Comparison of ENCODE assay signal across 29 cellular contexts in the genomic region with DNA sequence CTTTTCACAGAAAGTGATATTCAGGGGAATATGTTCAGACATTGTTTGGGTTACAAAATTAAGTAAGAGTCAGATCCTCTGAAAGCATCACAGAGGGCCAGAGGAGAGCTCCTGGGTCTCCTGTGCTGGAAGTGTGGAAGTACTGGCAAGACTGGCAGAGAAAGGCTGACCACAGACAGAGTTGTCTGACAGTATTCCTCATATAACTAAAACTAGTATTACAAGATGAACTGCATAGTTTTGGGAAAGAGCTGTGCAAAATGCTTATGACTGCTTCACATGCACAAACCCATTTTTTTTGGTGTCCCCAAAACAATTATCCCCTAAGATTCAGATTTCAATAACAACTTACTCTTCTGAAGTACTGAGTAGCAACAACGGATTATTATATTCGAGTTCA. TPM values are rescaled to one million over a fixed set of nuclear protein-coding genes. Genes with fewer than 3 reads are reported as not detected.
DNase-seq lines count a peak whose midpoint lies in the region; ATAC-seq, FAIRE-seq and TF ChIP-seq lines count a peak whose summit lies in the region.
"Had no signal": no experiment of that assay in that cellular context is flagged by ENCODE, and none has a peak within 500 bp of the region (broad histone marks: within the 10 kb centered on the region; RNA-seq: fewer than 3 reads in every experiment).

No MANE protein-coding gene starts in this region.

- peaks cover 100% of the 10 kb centered on the region for H3K79me2 ChIP-seq in GM23338 (replicated peaks; ENCODE audit: insufficient read depth)

- H3K4me1 ChIP-seq in CD4-positive, CD25-positive, alpha-beta regulatory T cell (ENCODE audit: control insufficient read depth, insufficient read depth, low read length, poor library complexity, severe bottlenecking), result peaks cover 38% of the 10 kb centered on the region
- H3K4me1 ChIP-seq in naive thymus-derived CD4-positive, alpha-beta T cell (ENCODE audit: control insufficient read depth in 2 of 2, insufficient read depth in 2 of 2, low read length in 2 of 2), result peaks cover 18 to 28% of the 10 kb centered on the region in 2 donors
- H3K4me1 ChIP-seq in kidney (ENCODE audit: control insufficient read depth in 1 of 2, insufficient read depth in 1 of 2, low read depth in 1 of 2, low read length in 2 of 2) (peaks cover 3% of the 10 kb centered on the region in 2 donors), GM23338 (ENCODE audit: insufficient read depth) (no peaks in the 10 kb centered on the region)

- POLR2A ChIA-PET in naive thymus-derived CD4-positive, alpha-beta T cell (lab: Charles Lee), result no interaction called here

- intact Hi-C loops in naive thymus-derived CD4-positive, alpha-beta T cell (cut with micrococcal nuclease), result loop anchor here in 1 of 2 donors (2.0 kb wide), 1 partner anchor 26 kb away; no protein-coding TSS in a partner anchor
- intact Hi-C loops in kidney (cut with DNase I), result no loop called here

- no peaks in the 10 kb centered on the region for H3K27me3 ChIP-seq in CD4-positive, CD25-positive, alpha-beta regulatory T cell (ENCODE audit: control insufficient read depth, insufficient read depth, low read length)
- H3K27me3 ChIP-seq in naive thymus-derived CD4-positive, alpha-beta T cell (ENCODE audit: control insufficient read depth in 2 of 2, insufficient read depth in 2 of 2, low read length in 2 of 2), result no peaks in the 10 kb centered on the region
- no peaks in the 10 kb centered on the region for H3K27me3 ChIP-seq in GM23338 (ENCODE audit: insufficient read depth)
- H3K27me3 ChIP-seq: esophagus squamous epithelium, gastrocnemius medialis, hepatocyte, suprapubic skin had no signal

- H3K27ac ChIP-seq in CD4-positive, CD25-positive, alpha-beta regulatory T cell (ENCODE audit: insufficient read depth, low read length, poor library complexity, severe bottlenecking), result no peak overlapping the region
- H3K27ac ChIP-seq in naive thymus-derived CD4-positive, alpha-beta T cell (ENCODE audit: low read depth, low read length), result no peak overlapping the region
- no peak overlapping the region for H3K27ac ChIP-seq in kidney (ENCODE audit: low read depth in 2 of 2, low read length in 2 of 2)
- H3K27ac ChIP-seq in GM23338 (ENCODE audit: low read depth), result no peak overlapping the region
- H3K27ac ChIP-seq: coronary artery, gastrocnemius medialis, hepatocyte, suprapubic skin had no signal

- no peak for FAIRE-seq in kidney (lab: Jason Lieb, UNC)
- FAIRE-seq: HTR-8/SVneo had no signal

- peak overlapping the region; percentile 42 for H3K27ac Mint-ChIP-seq in activated T-cell treated with anti-CD3 and anti-CD28 coated beads, Interleukin-2, amount 50 U/mL, for 24 hours
- H3K27ac Mint-ChIP-seq in CD4-positive, CD25-positive, alpha-beta regulatory T cell, result peak overlapping the region in 2 of 3 donors; percentile 14 to 47
- H3K27ac Mint-ChIP-seq in central memory CD8-positive, alpha-beta T cell (ENCODE audit: low read depth), result peak overlapping the region; percentile 17
- H3K27ac Mint-ChIP-seq in naive thymus-derived CD4-positive, alpha-beta T cell, result peak overlapping the region in 1 of 9 donors; percentile 9
- no peak overlapping the region for H3K27ac Mint-ChIP-seq in GM23338
- H3K27ac Mint-ChIP-seq: activated CD8-positive, alpha-beta T cell treated with anti-CD3 and anti-CD28 coated beads for 36 hours; brain; CD4-positive, alpha-beta T cell; HFFc6; stimulated activated effector memory CD8-positive, alpha-beta T cell treated with anti-CD3 and anti-CD28 coated beads, Interleukin-12 subunit alpha, Interleukin-12 subunit beta, amount 100 ng/mL, for 72 hours had no signal

- H3K36me3 ChIP-seq in CD4-positive, CD25-positive, alpha-beta regulatory T cell (ENCODE audit: control insufficient read depth, insufficient read depth, low read length), result peaks cover 11% of the 10 kb centered on the region
- no peaks in the 10 kb centered on the region for H3K36me3 ChIP-seq in naive thymus-derived CD4-positive, alpha-beta T cell (ENCODE audit: control insufficient read depth in 2 of 3, insufficient read depth in 3 of 3, low read length in 3 of 3)
- H3K36me3 ChIP-seq in kidney (ENCODE audit: control insufficient read depth in 1 of 2, insufficient read depth in 2 of 2, low read length in 2 of 2), result no peaks in the 10 kb centered on the region
- H3K36me3 ChIP-seq in GM23338 (ENCODE audit: insufficient read depth), result no peaks in the 10 kb centered on the region
- H3K36me3 ChIP-seq: gastrocnemius medialis, suprapubic skin had no signal

- DNase-seq in activated T-cell treated with anti-CD3 and anti-CD28 coated beads, Interleukin-2, amount 50 U/mL, for 24 hours, result no peak
- no peak for DNase-seq in activated T-cell treated with anti-CD3 and anti-CD28 coated beads, Interleukin-2, amount 50 U/mL, for 48 hours
- DNase-seq in CD4-positive, CD25-positive, alpha-beta regulatory T cell, result no peak
- no peak for DNase-seq in central memory CD8-positive, alpha-beta T cell (ENCODE audit: low spot score in 2 of 2)
- DNase-seq in naive thymus-derived CD4-positive, alpha-beta T cell, result no peak
- DNase-seq in kidney, result no peak
- no peak for DNase-seq in GM23338 (ENCODE audit: low spot score)
- DNase-seq: 8988T; activated CD4-positive, alpha-beta T cell treated with anti-CD3 and anti-CD28 coated beads for 1 hour; activated CD8-positive, alpha-beta T cell treated with anti-CD3 and anti-CD28 coated beads for 36 hours; CD4-positive, alpha-beta T cell; esophagus squamous epithelium; gastrocnemius medialis; GOT3; HFFc6; KBM-7; MM.1S; NCI-H2029; NCI-H524 treated with DMSO at 0.1 percent for 48 hours; stimulated activated CD4-positive, alpha-beta T cell treated with anti-CD3 and anti-CD28 coated beads, Interleukin-4, amount 100 ng/mL, for 24 hours had no signal

- H3K4me3 Mint-ChIP-seq in activated T-cell treated with anti-CD3 and anti-CD28 coated beads, Interleukin-2, amount 50 U/mL, for 24 hours, result no peak overlapping the region
- peak overlapping the region in 3 of 4 donors; percentile 16 to 41 (median 29) for H3K4me3 Mint-ChIP-seq in CD4-positive, CD25-positive, alpha-beta regulatory T cell
- H3K4me3 Mint-ChIP-seq in central memory CD8-positive, alpha-beta T cell, result no peak overlapping the region
- H3K4me3 Mint-ChIP-seq in naive thymus-derived CD4-positive, alpha-beta T cell, result peak overlapping the region in 6 of 10 donors; percentile 1 to 46 (median 17)
- no peak overlapping the region for H3K4me3 Mint-ChIP-seq in GM23338
- H3K4me3 Mint-ChIP-seq: activated CD8-positive, alpha-beta T cell treated with anti-CD3 and anti-CD28 coated beads for 36 hours; brain; HFFc6; nephron; stimulated activated effector memory CD8-positive, alpha-beta T cell treated with anti-CD3 and anti-CD28 coated beads, Interleukin-12 subunit alpha, Interleukin-12 subunit beta, amount 100 ng/mL, for 72 hours had no signal

- H3K9me3 Mint-ChIP-seq in activated T-cell treated with anti-CD3 and anti-CD28 coated beads, Interleukin-2, amount 50 U/mL, for 24 hours, result peaks cover 12% of the 10 kb centered on the region
- peaks cover 0 to 9% (median 2%) of the 10 kb centered on the region in 7 donors for H3K9me3 Mint-ChIP-seq in CD4-positive, CD25-positive, alpha-beta regulatory T cell
- no peaks in the 10 kb centered on the region for H3K9me3 Mint-ChIP-seq in central memory CD8-positive, alpha-beta T cell
- H3K9me3 Mint-ChIP-seq in naive thymus-derived CD4-positive, alpha-beta T cell, result peaks cover 0 to 9% (median 2%) of the 10 kb centered on the region in 11 donors
- H3K9me3 Mint-ChIP-seq in GM23338, result no peaks in the 10 kb centered on the region
- H3K9me3 Mint-ChIP-seq: CD4-positive, alpha-beta T cell had no signal

- H3K9me2 ChIP-seq in GM23338 (ENCODE audit: insufficient read depth), result no peaks in the 10 kb centered on the region

- H3K9ac ChIP-seq in kidney (ENCODE audit: low read length in 2 of 2), result no peak overlapping the region

- H3K9me3 ChIP-seq in CD4-positive, CD25-positive, alpha-beta regulatory T cell (ENCODE audit: control insufficient read depth in 2 of 2, low read length in 2 of 2), result peaks cover 0 to 8% of the 10 kb centered on the region in 2 experiments
- no peaks in the 10 kb centered on the region for H3K9me3 ChIP-seq in naive thymus-derived CD4-positive, alpha-beta T cell (ENCODE audit: control insufficient read depth in 2 of 3, low read length in 3 of 3)
- H3K9me3 ChIP-seq in kidney (ENCODE audit: control insufficient read depth in 1 of 2, low read length in 2 of 2), result no peaks in the 10 kb centered on the region

- H3K4me1 Mint-ChIP-seq in activated T-cell treated with anti-CD3 and anti-CD28 coated beads, Interleukin-2, amount 50 U/mL, for 24 hours (ENCODE audit: low read depth), result peaks cover 86% of the 10 kb centered on the region
- peaks cover 56 to 84% (median 65%) of the 10 kb centered on the region in 4 donors for H3K4me1 Mint-ChIP-seq in CD4-positive, CD25-positive, alpha-beta regulatory T cell
- H3K4me1 Mint-ChIP-seq in central memory CD8-positive, alpha-beta T cell, result peaks cover 77% of the 10 kb centered on the region
- peaks cover 51 to 95% (median 92%) of the 10 kb centered on the region in 7 donors for H3K4me1 Mint-ChIP-seq in naive thymus-derived CD4-positive, alpha-beta T cell
- H3K4me1 Mint-ChIP-seq in GM23338, result peaks cover 24% of the 10 kb centered on the region

- no peak overlapping the region for H3K4me3 ChIP-seq in CD4-positive, CD25-positive, alpha-beta regulatory T cell (ENCODE audit: low read depth, low read length)
- H3K4me3 ChIP-seq in naive thymus-derived CD4-positive, alpha-beta T cell (ENCODE audit: low read length), result no peak overlapping the region
- no peak overlapping the region for H3K4me3 ChIP-seq in kidney (ENCODE audit: low read length in 2 of 2)
- no peak overlapping the region for H3K4me3 ChIP-seq in GM23338
- H3K4me3 ChIP-seq: coronary artery, esophagus squamous epithelium, gastrocnemius medialis, hepatocyte, suprapubic skin had no signal

- no peak overlapping the region for H2AFZ ChIP-seq in GM23338
- H2AFZ ChIP-seq: hepatocyte had no signal

- no peaks in the 10 kb centered on the region for H3F3A ChIP-seq in GM23338 (replicated peaks; ENCODE audit: low read depth)

- CTCF ChIA-PET in naive thymus-derived CD4-positive, alpha-beta T cell (lab: Charles Lee), result interaction anchor here (1.3 kb wide), 1 partner anchor 64 kb away, joined by 3 read pairs; no protein-coding TSS in a partner anchor

- H3K36me3 Mint-ChIP-seq in activated T-cell treated with anti-CD3 and anti-CD28 coated beads, Interleukin-2, amount 50 U/mL, for 24 hours (ENCODE audit: low read depth), result peaks cover 28% of the 10 kb centered on the region
- H3K36me3 Mint-ChIP-seq in CD4-positive, CD25-positive, alpha-beta regulatory T cell, result peaks cover 14% of the 10 kb centered on the region
- H3K36me3 Mint-ChIP-seq in central memory CD8-positive, alpha-beta T cell (ENCODE audit: insufficient read depth), result peaks cover 3% of the 10 kb centered on the region
- peaks cover 5 to 30% (median 16%) of the 10 kb centered on the region in 5 donors for H3K36me3 Mint-ChIP-seq in naive thymus-derived CD4-positive, alpha-beta T cell
- peaks cover 6% of the 10 kb centered on the region; the same call in 2 of the 3 replicates for H3K36me3 Mint-ChIP-seq in GM23338 (ENCODE audit: low read depth)

- H4K20me1 ChIP-seq in GM23338 (replicated peaks; ENCODE audit: insufficient read depth), result peaks cover 60% of the 10 kb centered on the region

- H3K27me3 Mint-ChIP-seq in activated T-cell treated with anti-CD3 and anti-CD28 coated beads, Interleukin-2, amount 50 U/mL, for 24 hours, result no peaks in the 10 kb centered on the region
- H3K27me3 Mint-ChIP-seq in CD4-positive, CD25-positive, alpha-beta regulatory T cell, result no peaks in the 10 kb centered on the region
- no peaks in the 10 kb centered on the region for H3K27me3 Mint-ChIP-seq in central memory CD8-positive, alpha-beta T cell
- H3K27me3 Mint-ChIP-seq in naive thymus-derived CD4-positive, alpha-beta T cell, result no peaks in the 10 kb centered on the region
- peaks cover 4% of the 10 kb centered on the region for H3K27me3 Mint-ChIP-seq in GM23338 (ENCODE audit: insufficient read depth, low read depth, poor library complexity)
- H3K27me3 Mint-ChIP-seq: activated CD8-positive, alpha-beta T cell treated with anti-CD3 and anti-CD28 coated beads for 36 hours; brain; CD4-positive, alpha-beta T cell had no signal

- no peak for TF ChIP-seq CTCF in kidney (IDR thresholded peaks at IDR 0.05; ENCODE audit: borderline replicate concordance, extremely low read depth, insufficient read depth)
- TF ChIP-seq CTCF in GM23338 (conservative IDR thresholded peaks at IDR 0.05; ENCODE audit: low read depth in 2 of 2), result no peak

- H3K4me2 ChIP-seq in GM23338, result no peak overlapping the region

- no peak for ATAC-seq in CD4-positive, CD25-positive, alpha-beta regulatory T cell (ENCODE audit: low read depth in 2 of 2)
- ATAC-seq in central memory CD8-positive, alpha-beta T cell (replicated peaks; ENCODE audit: extremely low read depth, poor library complexity, severe bottlenecking), result no peak
- ATAC-seq in naive thymus-derived CD4-positive, alpha-beta T cell, result no peak
- no peak for ATAC-seq in HG02610 (IDR thresholded peaks at IDR 0.05; ENCODE audit: unreplicated experiment)
- no peak for ATAC-seq in GM23338
- ATAC-seq: activated CD8-positive, alpha-beta T cell treated with anti-CD3 and anti-CD28 coated beads for 36 hours; gastrocnemius medialis; Panc1; stimulated activated effector memory CD8-positive, alpha-beta T cell treated with anti-CD3 and anti-CD28 coated beads, Interleukin-12 subunit alpha, Interleukin-12 subunit beta, amount 100 ng/mL, for 72 hours had no signal

RNA-seq across cellular contexts. Expression of a gene that starts 35.2 kb away (rescaled TPM):
- 125 TPM for total RNA-seq in CD4-positive, CD25-positive, alpha-beta regulatory T cell
- polyA plus RNA-seq in CD4-positive, CD25-positive, alpha-beta regulatory T cell, result 10 to 100 TPM; 28.8 to 44.8 (median 38.9) TPM
- 10 to 100 TPM; 51.5 to 86.0 (median 57.6) TPM for total RNA-seq in naive thymus-derived CD4-positive, alpha-beta T cell
- 10 to 100 TPM; 32.7 to 42.2 TPM for polyA plus RNA-seq in naive thymus-derived CD4-positive, alpha-beta T cell
- 26.2 TPM for total RNA-seq in kidney
- polyA plus RNA-seq in kidney (ENCODE audit: insufficient read depth, low read depth, low replicate concordance) (9.7 TPM), GM23338 (2016; fragmentation: Nextera tagmentation; extraction: Ambion mirVana) (14.6 and 16.4 TPM in 2 replicates)
- 25.7 and 27.3 TPM in 2 replicates for total RNA-seq in GM23338 (2014; rRNA removed; shearing (Covaris generic))

Comparison
In these comparisons a context has a peak if more than half of its experiments do, and no peak if none do; other contexts are left out.
1. H3K4me3 Mint-ChIP-seq: peak in CD4-positive, CD25-positive, alpha-beta regulatory T cell (3 of 4) and naive thymus-derived CD4-positive, alpha-beta T cell (6 of 10); none in activated T-cell treated with anti-CD3 and anti-CD28 coated beads, Interleukin-2, amount 50 U/mL, for 24 hours (single experiment), central memory CD8-positive, alpha-beta T cell (single experiment) and GM23338 (single experiment).